ENCODE assay signal across 8 cellular contexts in the genomic region with DNA sequence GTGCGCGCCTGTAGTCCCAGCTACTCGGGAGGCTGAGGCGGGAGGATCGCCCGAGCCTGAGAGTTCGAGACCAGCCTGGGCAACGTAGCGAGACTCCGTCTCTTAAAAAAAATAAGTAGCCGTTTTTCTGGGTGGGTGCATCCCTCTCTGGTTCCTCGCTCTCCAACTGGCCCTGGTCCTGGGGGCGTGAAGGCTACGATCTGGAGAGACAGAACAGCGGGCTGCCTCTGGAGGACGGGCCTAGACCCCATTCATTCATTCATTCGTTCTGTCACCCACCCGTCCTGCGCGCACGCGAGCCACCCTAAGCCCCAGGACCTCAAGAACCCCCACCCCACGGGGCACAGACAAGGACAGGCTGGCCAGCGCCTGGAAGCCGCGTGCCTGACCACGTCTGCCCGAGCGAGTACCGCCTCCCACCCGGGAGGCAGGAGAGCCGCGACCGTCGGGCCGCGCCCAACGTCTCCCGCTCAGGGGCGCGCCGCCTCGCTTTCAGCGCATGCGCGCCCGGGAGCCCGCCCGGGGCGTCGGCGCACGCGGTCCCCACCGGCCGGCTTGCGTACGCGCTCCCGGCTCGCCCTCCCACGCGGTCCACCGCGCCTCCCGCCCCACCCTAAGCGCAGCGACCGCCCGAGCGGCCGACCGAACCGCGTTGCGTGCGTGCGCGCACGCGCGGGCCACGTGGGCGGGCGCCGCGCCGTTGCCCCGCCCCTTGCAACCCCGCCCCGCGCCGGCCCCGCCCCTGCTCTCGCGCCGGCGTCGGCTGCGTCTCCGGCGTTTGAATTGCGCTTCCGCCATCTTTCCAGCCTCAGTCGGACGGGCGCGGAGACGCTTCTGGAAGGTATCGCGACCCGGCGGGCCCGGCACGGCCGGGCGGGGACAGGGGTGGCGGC. TPM values are rescaled to one million over a fixed set of nuclear protein-coding genes. Genes with fewer than 3 reads are reported as not detected.
DNase-seq lines count a peak whose midpoint lies in the region; ATAC-seq and TF ChIP-seq lines count a peak whose summit lies in the region.

Gene RAN (plus strand): TSS at position 781 of the 893 bp plus-strand sequence. CDS start 528 bp downstream, outside the sequence.

- H3K4me1 ChIP-seq in spleen: peaks cover 18 to 62% (median 39%) of the 10 kb centered on the region in 6 donors

- H3K9me3 Mint-ChIP-seq in activated B cell treated with CpG ODN at 0.5 μM for 24 hours: no peaks in the 10 kb centered on the region

- TF ChIP-seq POLR2A in spleen (IDR thresholded peaks at IDR 0.05): no peak

- peak within 1 kb of the TSS; percentile 93 for H3K27ac Mint-ChIP-seq in activated B cell treated with CpG ODN at 0.5 μM for 24 hours

- H3K4me3 ChIP-seq in AG04449 (ENCODE audit: low read depth, low read length): peak within 1 kb of the TSS; percentile 76
- peak within 1 kb of the TSS; percentile 78 to 85 for H3K4me3 ChIP-seq in cardiac fibroblast (replicated peaks in 1 of 2; ENCODE audit: low read depth in 2 of 2, low read length in 2 of 2)
- peak within 1 kb of the TSS; percentile 43 to 95 (median 87) for H3K4me3 ChIP-seq in spleen

- no peaks in the 10 kb centered on the region for H3K9me3 ChIP-seq in spleen

- H3K4me1 Mint-ChIP-seq in activated B cell treated with CpG ODN at 0.5 μM for 24 hours: peaks cover 42% of the 10 kb centered on the region

- CTCF ChIA-PET in AG04449 (lab: Yijun Ruan, JAX) (interaction anchor here (0.7 to 2.2 kb wide), 8 partner anchors 22 to 95 kb away, joined by 3 to 8 read pairs (median 4); partner anchors contain the start of gene STX2), activated B cell treated with CpG ODN at 0.5 μM for 24 hours (lab: Charles Lee) (interaction anchor here (0.8 to 1.7 kb wide), 4 partner anchors 53 to 261 kb away, joined by 3 to 8 read pairs (median 4); no protein-coding TSS in a partner anchor)

- no peak for TF ChIP-seq CTCF in AG04449 (IDR thresholded peaks at IDR 0.05; ENCODE audit: insufficient read depth, low read length, missing control alignments)
- no peak for TF ChIP-seq CTCF in activated B cell treated with CpG ODN at 0.5 μM for 24 hours (IDR thresholded peaks at IDR 0.05)
- TF ChIP-seq CTCF in cardiac fibroblast (IDR thresholded peaks at IDR 0.05; ENCODE audit: low read depth, low read length): no peak
- TF ChIP-seq CTCF in spleen (IDR thresholded peaks at IDR 0.05 in 8 of 11, conservative IDR thresholded peaks at IDR 0.05 in 3 of 11): no peak

- H3K36me3 Mint-ChIP-seq in activated B cell treated with CpG ODN at 0.5 μM for 24 hours (ENCODE audit: low read depth): peaks cover 40% of the 10 kb centered on the region

- DNase-seq in AG04449 (ENCODE audit: low read depth, low spot score) (peak; percentile 23), NCI-H226 (peak; percentile 86), activated B cell treated with CpG ODN at 0.5 μM for 24 hours (peak; percentile 89), cardiac fibroblast (ENCODE audit: low read depth in 2 of 2) (peak; percentile 93 to 97), inferior parietal cortex (ENCODE audit: extremely low spot score) (peak; percentile 86), spleen (peak; percentile 98)

- peak within 1 kb of the TSS; percentile 92 for H3K4me3 Mint-ChIP-seq in activated B cell treated with CpG ODN at 0.5 μM for 24 hours

- H3K36me3 ChIP-seq in spleen: peaks cover 3 to 38% (median 33%) of the 10 kb centered on the region in 6 donors

- H3K27ac ChIP-seq in spleen: peak within 1 kb of the TSS; percentile 65 to 95 (median 90)

- ATAC-seq in GM18909 (IDR thresholded peaks at IDR 0.05; ENCODE audit: poor library complexity, unreplicated experiment) (peak; percentile 79), HG03175 (IDR thresholded peaks at IDR 0.05; ENCODE audit: unreplicated experiment) (peak; percentile 69), activated B cell treated with CpG ODN at 0.5 μM for 24 hours (ENCODE audit: low read depth) (peak; percentile 79)

- intact Hi-C loops in activated B cell treated with CpG ODN at 0.5 μM for 24 hours (cut with micrococcal nuclease) (loop anchor here (1.0 to 10.0 kb wide), 6 partner anchors 32 to 1053 kb away; partner anchors contain the start of genes PUS1, STX2 and ULK1), spleen (cut with DNase I; ENCODE audit: low total_unique reads) (no loop called here)

- no peaks in the 10 kb centered on the region for H3K27me3 Mint-ChIP-seq in activated B cell treated with CpG ODN at 0.5 μM for 24 hours

- WGBS in spleen, 5 donors: 3 to 7% (median 4%) methylated on average over 60 to 118 of the region's 118 CpGs

- POLR2A ChIA-PET in AG04449 (lab: Yijun Ruan, JAX): interaction anchor here (1.1 kb wide), 1 partner anchor 45 kb away, joined by 3 read pairs; no protein-coding TSS in a partner anchor
- POLR2A ChIA-PET in activated B cell treated with CpG ODN at 0.5 μM for 24 hours (lab: Charles Lee): interaction anchor here (0.6 kb wide), 1 partner anchor 57 kb away, joined by 7 read pairs; no protein-coding TSS in a partner anchor

- H3K27me3 ChIP-seq in spleen (replicated peaks in 1 of 7): no peaks in the 10 kb centered on the region

RNA-seq across cellular contexts. Expression of gene RAN, which starts in this region (rescaled TPM):
- 748 and 757 TPM in 2 replicates for total RNA-seq in activated B cell treated with CpG ODN at 0.5 μM for 24 hours
- total RNA-seq in spleen: 100 to 1,000 TPM; 128 to 423 (median 270) TPM
- 100 to 1,000 TPM; 225 to 412 (median 395) TPM for polyA plus RNA-seq in spleen

Comparison
In these comparisons a context has a peak if more than half of its experiments do, and no peak if none do; other contexts are left out.
1. Peak in every context shown above with its lines: DNase-seq, ATAC-seq, H3K4me3 ChIP-seq and H3K27ac ChIP-seq.
2. DNase-seq: peak in every context shown above with its lines; median percentile 98 in spleen; 95 in cardiac fibroblast; 89 in activated B cell treated with CpG ODN at 0.5 μM for 24 hours; 86 in NCI-H226; 86 in inferior parietal cortex; 23 in AG04449.